11 cellular contexts compared by ENCODE assay signal in the genomic region with DNA sequence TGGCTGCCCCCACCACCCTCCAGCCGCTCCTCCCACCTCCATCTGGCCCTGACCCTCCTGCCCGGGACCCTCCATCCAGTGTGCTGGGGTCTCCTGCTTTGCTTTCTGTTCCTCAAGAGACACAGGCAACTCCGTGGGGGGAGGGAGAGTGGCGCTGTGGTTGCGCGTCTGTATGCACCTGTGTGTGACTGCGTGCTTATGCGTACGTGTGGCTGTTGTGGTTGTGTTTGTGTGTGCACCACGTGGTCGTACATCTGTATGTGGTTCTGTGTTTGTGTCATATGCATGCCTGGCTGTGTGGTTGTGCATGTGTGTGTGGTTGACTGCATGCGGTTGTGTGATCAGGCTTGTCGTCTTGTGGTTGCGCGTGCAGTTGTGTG. TPM values are rescaled to one million over a fixed set of nuclear protein-coding genes. Genes with fewer than 3 reads are reported as not detected.
DNase-seq lines count a peak whose midpoint lies in the region; ATAC-seq, FAIRE-seq and TF ChIP-seq lines count a peak whose summit lies in the region.
"Had no signal": no experiment of that assay in that cellular context is flagged by ENCODE, and none has a peak within 500 bp of the region (broad histone marks: within the 10 kb centered on the region; RNA-seq: fewer than 3 reads in every experiment).

No MANE protein-coding gene starts in this region.

- in situ Hi-C loops in GM13977 (cut with MboI; ENCODE audit: low pct_unique_long_range_greater_than_20kb, low sequenced_read_pairs, unreplicated experiment), result no loop called here

- TF ChIP-seq RAD21 in A549 (conservative IDR thresholded peaks at IDR 0.05 in 1 of 2, IDR thresholded peaks at IDR 0.05 in 1 of 2), result no peak

- no peaks in the 10 kb centered on the region for H3K36me3 ChIP-seq in upper lobe of left lung

- DNase-seq in A549 (ENCODE audit: low read depth in 1 of 2, low spot score in 1 of 2) (no peak), GM13977 (ENCODE audit: low spot score) (no peak), memory B cell (ENCODE audit: low spot score in 2 of 2) (peak; percentile 19 to 44), NOMO-1 treated with DMSO at 0.1 percent for 48 hours (lab: John Stamatoyannopoulos, UW; ENCODE audit: unreplicated experiment) (no peak), upper lobe of left lung (no peak), NCI-H345 treated with DMSO at 0.1 percent for 48 hours (lab: John Stamatoyannopoulos, UW; ENCODE audit: unreplicated experiment) (no peak), SHP77 treated with DMSO at 0.1 percent for 48 hours (lab: John Stamatoyannopoulos, UW) (no peak)
- DNase-seq in activated T-helper 2 cell treated with anti-CD3 and anti-CD28 coated beads, Interferon-gamma antibody, Interleukin-2, Interleukin-4, amounts not matched to agents 10 μg/mL and 5 μg/mL and 100 μg/mL, durations not matched to agents 14 hours and 24 hours and 36 hours (ENCODE audit: low spot score), result no peak
- DNase-seq: NCI-H1436 treated with DMSO at 0.1 percent for 48 hours, OCI-M1 had no signal

- no peak overlapping the region for H3K4me3 ChIP-seq in A549
- peak overlapping the region in 2 of 4 donors; percentile 31 to 32 for H3K4me3 ChIP-seq in upper lobe of left lung

- peaks cover 5 to 47% (median 28%) of the 10 kb centered on the region in 4 donors for H3K27me3 ChIP-seq in upper lobe of left lung

- H3K4me3 Mint-ChIP-seq in activated T-helper 2 cell treated with anti-CD3 and anti-CD28 coated beads, Interferon-gamma antibody, Interleukin-2, Interleukin-4, amounts not matched to agents 10 μg/mL and 5 μg/mL and 100 μg/mL, durations not matched to agents 14 hours and 24 hours and 36 hours (ENCODE audit: low read depth), result peak overlapping the region; percentile 58
- H3K4me3 Mint-ChIP-seq in memory B cell, result peak overlapping the region; percentile 78

- ATAC-seq in A549 (no peak), memory B cell (ENCODE audit: low read depth) (peak; percentile 71), upper lobe of left lung (ENCODE audit: low FRiP score in 2 of 2) (no peak)

- H3K27ac Mint-ChIP-seq in activated T-helper 2 cell treated with anti-CD3 and anti-CD28 coated beads, Interferon-gamma antibody, Interleukin-2, Interleukin-4, amounts not matched to agents 10 μg/mL and 5 μg/mL and 100 μg/mL, durations not matched to agents 14 hours and 24 hours and 36 hours, result peak overlapping the region; percentile 48
- H3K27ac Mint-ChIP-seq in memory B cell, result peak overlapping the region; percentile 69

- no peaks in the 10 kb centered on the region for H3K36me3 Mint-ChIP-seq in activated T-helper 2 cell treated with anti-CD3 and anti-CD28 coated beads, Interferon-gamma antibody, Interleukin-2, Interleukin-4, amounts not matched to agents 10 μg/mL and 5 μg/mL and 100 μg/mL, durations not matched to agents 14 hours and 24 hours and 36 hours (ENCODE audit: low read depth)
- no peaks in the 10 kb centered on the region for H3K36me3 Mint-ChIP-seq in memory B cell

- no peak for TF ChIP-seq EP300 in A549 (IDR thresholded peaks at IDR 0.05)
- no peak for TF ChIP-seq EP300 in upper lobe of left lung (IDR thresholded peaks at IDR 0.05)

- POLR2A ChIA-PET in A549 (lab: Yijun Ruan, JAX), result interaction anchor here (1.2 kb wide), 1 partner anchor 11 kb away, joined by 3 read pairs; no protein-coding TSS in a partner anchor

- TF ChIP-seq POLR2A in A549 (IDR thresholded peaks at IDR 0.05; ENCODE audit: low read length) (no peak), upper lobe of left lung (IDR thresholded peaks at IDR 0.05) (no peak)

- H3K9me3 ChIP-seq in A549 (no peaks in the 10 kb centered on the region), upper lobe of left lung (no peaks in the 10 kb centered on the region)

- H3K4me2 ChIP-seq in A549, result peak overlapping the region; percentile 50; the same call in 2 of the 3 replicates

- peaks cover 9% of the 10 kb centered on the region for H3K4me1 Mint-ChIP-seq in activated T-helper 2 cell treated with anti-CD3 and anti-CD28 coated beads, Interferon-gamma antibody, Interleukin-2, Interleukin-4, amounts not matched to agents 10 μg/mL and 5 μg/mL and 100 μg/mL, durations not matched to agents 14 hours and 24 hours and 36 hours (ENCODE audit: low read depth)
- peaks cover 26% of the 10 kb centered on the region for H3K4me1 Mint-ChIP-seq in memory B cell

- H3K27me3 Mint-ChIP-seq in activated T-helper 2 cell treated with anti-CD3 and anti-CD28 coated beads, Interferon-gamma antibody, Interleukin-2, Interleukin-4, amounts not matched to agents 10 μg/mL and 5 μg/mL and 100 μg/mL, durations not matched to agents 14 hours and 24 hours and 36 hours (ENCODE audit: low read depth), result peaks cover 43% of the 10 kb centered on the region
- peaks cover 20% of the 10 kb centered on the region for H3K27me3 Mint-ChIP-seq in memory B cell

- FAIRE-seq in A549 (lab: Jason Lieb, UNC), result no peak
- FAIRE-seq: H54 had no signal

- intact Hi-C loops in activated T-helper 2 cell treated with anti-CD3 and anti-CD28 coated beads, Interferon-gamma antibody, Interleukin-2, Interleukin-4, amounts not matched to agents 10 μg/mL and 5 μg/mL and 100 μg/mL, durations not matched to agents 14 hours and 24 hours and 36 hours (cut with micrococcal nuclease), result no loop called here

- H3K4me1 ChIP-seq in A549, result no peaks in the 10 kb centered on the region
- H3K4me1 ChIP-seq in upper lobe of left lung, result peaks cover 15 to 25% (median 19%) of the 10 kb centered on the region in 4 donors

- 40% methylated on average over 1 of the region's 15 CpGs for WGBS in A549 (ENCODE audit: missing lambda C conversion rate)
- WGBS in upper lobe of left lung, 2 donors, result 40 to 56% methylated on average over 11 to 15 of the region's 15 CpGs

- H3K27ac ChIP-seq in A549 (no peak overlapping the region), upper lobe of left lung (no peak overlapping the region)

- CTCF ChIA-PET in A549 (lab: Yijun Ruan, JAX), result no interaction called here

- no peaks in the 10 kb centered on the region for H3K9me3 Mint-ChIP-seq in activated T-helper 2 cell treated with anti-CD3 and anti-CD28 coated beads, Interferon-gamma antibody, Interleukin-2, Interleukin-4, amounts not matched to agents 10 μg/mL and 5 μg/mL and 100 μg/mL, durations not matched to agents 14 hours and 24 hours and 36 hours
- H3K9me3 Mint-ChIP-seq in memory B cell, result no peaks in the 10 kb centered on the region

- TF ChIP-seq CTCF in A549 (IDR thresholded peaks at IDR 0.05) (no peak), GM13977 (IDR thresholded peaks at IDR 0.05; ENCODE audit: extremely low read depth, insufficient read depth, missing control alignments) (peak; percentile 0), upper lobe of left lung (IDR thresholded peaks at IDR 0.05) (no peak)

TF ChIP-seq in A549, 52 proteins besides CTCF, POLR2A, EP300 and RAD21:
- no peak for TF ChIP-seq RFX5 (IDR thresholded peaks at IDR 0.05)
- no peak for TF ChIP-seq HOXA7 (CRISPR knock-in tag; IDR thresholded peaks at IDR 0.05)
- no peak for TF ChIP-seq NPAS2 (CRISPR knock-in tag; IDR thresholded peaks at IDR 0.05; ENCODE audit: borderline replicate concordance)
- no peak for TF ChIP-seq SMC3 (IDR thresholded peaks at IDR 0.05)
- no peak for TF ChIP-seq EHF (CRISPR knock-in tag; IDR thresholded peaks at IDR 0.05)
- TF ChIP-seq RNF2 (IDR thresholded peaks at IDR 0.05; ENCODE audit: borderline replicate concordance, low read depth), result no peak
- no peak for TF ChIP-seq ZSCAN20 (CRISPR knock-in tag; IDR thresholded peaks at IDR 0.05)
- TF ChIP-seq HOXB5 (CRISPR knock-in tag; IDR thresholded peaks at IDR 0.05), result no peak

RNA-seq across cellular contexts. Expression of a gene that starts 33.2 kb away (rescaled TPM):
- 0.08 and 0.19 TPM in 2 replicates for polyA plus RNA-seq in A549 (2011; rRNA removed)
- polyA plus RNA-seq in A549 (2012; cell fraction: cytosol; rRNA removed), result 0.19 and 0.34 TPM in 2 replicates
- polyA plus RNA-seq in A549 (2012; cell fraction: nucleus; rRNA removed), result 0.32 and 0.37 TPM in 2 replicates
- polyA plus RNA-seq in A549 (2017; fragmentation: RNase III; extraction: RNeasy Plus Mini Kit Qiagen cat#74134 plus additional on column Dnase treatment), result 0.14 to 0.57 TPM (median 0.22 TPM) in 3 replicates
- not detected in 2 replicates for polyA minus RNA-seq in A549 (2011; rRNA and poly(A)+ RNA removed)
- total RNA-seq in activated T-helper 2 cell treated with anti-CD3 and anti-CD28 coated beads, Interferon-gamma antibody, Interleukin-2, Interleukin-4, amounts not matched to agents 10 μg/mL and 5 μg/mL and 100 μg/mL, durations not matched to agents 14 hours and 24 hours and 36 hours, result 0.64 and 0.74 TPM in 2 replicates
- total RNA-seq in upper lobe of left lung, result 1 to 10 TPM in 5 of 6 donors, under 1 TPM in 1; 0.61 to 4.2 (median 1.8) TPM

Comparison
In these comparisons a context has a peak if more than half of its experiments do, and no peak if none do; other contexts are left out.
1. DNase-seq: peak in memory B cell (2 of 2); none in A549 (0 of 2), GM13977 (single experiment), activated T-helper 2 cell treated with anti-CD3 and anti-CD28 coated beads, Interferon-gamma antibody, Interleukin-2, Interleukin-4, amounts not matched to agents 10 μg/mL and 5 μg/mL and 100 μg/mL, durations not matched to agents 14 hours and 24 hours and 36 hours (single experiment), NOMO-1 treated with DMSO at 0.1 percent for 48 hours (single experiment), upper lobe of left lung (0 of 2), NCI-H345 treated with DMSO at 0.1 percent for 48 hours (single experiment) and SHP77 treated with DMSO at 0.1 percent for 48 hours (single experiment).